8 cellular contexts compared by ENCODE assay signal in genomic region chr15:51403072-51403878, GRCh38.
DNase-seq lines count a peak whose midpoint lies in the region; ATAC-seq and TF ChIP-seq lines count a peak whose summit lies in the region.

No MANE protein-coding gene starts in this region.

- POLR2A ChIA-PET in HEK293 (lab: Yijun Ruan, JAX) = no interaction called here

- no peak for TF ChIP-seq POLR2A in gastroesophageal sphincter (IDR thresholded peaks at IDR 0.05)

- CTCF ChIA-PET in HEK293 (lab: Yijun Ruan, JAX) = interaction anchor here (0.5 to 5.2 kb wide), 20 partner anchors 9 to 571 kb away, joined by 3 to 46 read pairs (median 4); no protein-coding TSS in a partner anchor

- H3K4me3 ChIP-seq in AG09309 (ENCODE audit: control insufficient read depth, low read depth, low read length) = no peak overlapping the region
- no peak overlapping the region for H3K4me3 ChIP-seq in HEK293 (ENCODE audit: low read depth, low read length)
- H3K4me3 ChIP-seq in gastroesophageal sphincter = no peak overlapping the region
- no peak overlapping the region for H3K4me3 ChIP-seq in tibial artery
- H3K4me3 ChIP-seq in MG63 = no peak overlapping the region

- no peak overlapping the region for H3K27ac ChIP-seq in HEK293 (ENCODE audit: extremely low read depth, low read depth, low read length)
- no peak overlapping the region for H3K27ac ChIP-seq in gastroesophageal sphincter
- no peak overlapping the region for H3K27ac ChIP-seq in tibial artery

- no peak for ATAC-seq in gastroesophageal sphincter

- H3K27me3 ChIP-seq in gastroesophageal sphincter = peaks cover 15% of the 10 kb centered on the region
- H3K27me3 ChIP-seq in tibial artery = no peaks in the 10 kb centered on the region
- H3K27me3 ChIP-seq in MG63 = peaks cover 3% of the 10 kb centered on the region; the same call in 1 of the 2 replicates

- no peaks in the 10 kb centered on the region for H3K9me3 ChIP-seq in HEK293 (ENCODE audit: control insufficient read depth, insufficient read depth, low read depth, low read length)
- H3K9me3 ChIP-seq in gastroesophageal sphincter = no peaks in the 10 kb centered on the region
- no peaks in the 10 kb centered on the region for H3K9me3 ChIP-seq in tibial artery
- no peaks in the 10 kb centered on the region for H3K9me3 ChIP-seq in MG63

- TF ChIP-seq CTCF in AG09309 (IDR thresholded peaks at IDR 0.05; ENCODE audit: control insufficient read depth, insufficient read depth, low read depth, low read length, missing control alignments) = peak; percentile 66
- TF ChIP-seq CTCF in HEK293 (tag by site-specific recombination; IDR thresholded peaks at IDR 0.05) = peak; percentile 38; the same call in 1 of the 2 replicates
- peak in 3 of 4 experiments; percentile 24 to 55 (median 29) for TF ChIP-seq CTCF in gastroesophageal sphincter (IDR thresholded peaks at IDR 0.05)
- peak; percentile 37 to 39 for TF ChIP-seq CTCF in tibial artery (IDR thresholded peaks at IDR 0.05)

- intact Hi-C loops in tibial artery (cut with DNase I; ENCODE audit: low total_unique reads) = no loop called here

- DNase-seq in AG09309 (ENCODE audit: low read depth) (no peak), SK-N-DZ (ENCODE audit: low spot score) (peak; percentile 28), tibial artery (no peak), cortex of kidney (lab: John Stamatoyannopoulos, UW) (no peak), MG63 (no peak)
- no peak for DNase-seq in activated CD8-positive, alpha-beta memory T cell treated with anti-CD3 and anti-CD28 coated beads, Interleukin-2, amount 50 U/mL, for 4 hours

- H3K36me3 ChIP-seq in HEK293 (ENCODE audit: control insufficient read depth in 2 of 2, insufficient read depth in 1 of 2, low read length in 2 of 2) (no peaks in the 10 kb centered on the region), gastroesophageal sphincter (no peaks in the 10 kb centered on the region), tibial artery (peaks cover 0 to 20% (median 15%) of the 10 kb centered on the region in 3 donors), MG63 (no peaks in the 10 kb centered on the region)

- TF ChIP-seq EP300 in gastroesophageal sphincter (IDR thresholded peaks at IDR 0.05) = no peak

- WGBS in gastroesophageal sphincter (ENCODE audit: low coverage in 1 of 2), 2 donors = 54% methylated on average over 2 to 7 of the region's 8 CpGs

- no peaks in the 10 kb centered on the region for H3K4me1 ChIP-seq in HEK293 (ENCODE audit: control insufficient read depth, insufficient read depth, low read length)
- H3K4me1 ChIP-seq in gastroesophageal sphincter = peaks cover 0 to 8% (median 0%) of the 10 kb centered on the region in 3 donors
- H3K4me1 ChIP-seq in tibial artery = no peaks in the 10 kb centered on the region

TF ChIP-seq in HEK293, 187 proteins besides CTCF, POLR2A, EP300 and RAD21:
- TF ChIP-seq WT1 (tag by site-specific recombination; IDR thresholded peaks at IDR 0.05) (no peak), ZNF654 (tag by site-specific recombination; IDR thresholded peaks at IDR 0.05; ENCODE audit: low read depth) (peak; percentile 64)
